In genomic region chr19:35904312-35905068, GRCh38 we compare ENCODE assay signal across 1 cellular context.
TF ChIP-seq lines count a peak whose summit lies in the region.

No MANE protein-coding gene starts in this region.

TF ChIP-seq in K562, 482 proteins besides CTCF, POLR2A, EP300 and RAD21:
- TF ChIP-seq RBM25 (IDR thresholded peaks at IDR 0.05; ENCODE audit: low read depth, low read length, severe bottlenecking) (peak; percentile 41), MXD1 (CRISPR knock-in tag; IDR thresholded peaks at IDR 0.05; ENCODE audit: borderline replicate concordance, poor library complexity, severe bottlenecking) (no peak)
